ENCODE assay signal across 8 cellular contexts in the genomic region with DNA sequence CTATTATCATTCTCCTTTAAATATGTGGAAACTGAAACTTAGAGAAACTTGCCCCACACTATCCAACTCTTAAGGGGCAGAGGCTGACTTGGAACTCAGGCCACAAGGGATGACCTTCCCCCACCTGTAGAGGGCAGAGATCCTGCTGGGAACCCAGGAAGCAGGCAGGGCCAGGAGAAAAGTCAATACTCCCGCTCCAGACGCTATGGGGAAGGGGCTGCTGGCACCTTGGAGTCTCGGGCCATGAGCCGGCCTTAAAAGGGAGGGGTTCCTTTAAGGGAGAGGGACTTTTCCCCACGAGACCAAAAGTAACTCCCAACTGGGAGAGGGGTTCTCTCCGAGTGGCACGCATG. TPM values are rescaled to one million over a fixed set of nuclear protein-coding genes. Genes with fewer than 3 reads are reported as not detected.
DNase-seq lines count a peak whose midpoint lies in the region; ATAC-seq and TF ChIP-seq lines count a peak whose summit lies in the region.

No MANE protein-coding gene starts in this region.

- no peaks in the 10 kb centered on the region for H3K9me3 Mint-ChIP-seq in activated CD4-positive, alpha-beta T cell treated with anti-CD3 and anti-CD28 coated beads for 36 hours (ENCODE audit: low read depth)
- no peaks in the 10 kb centered on the region for H3K9me3 Mint-ChIP-seq in Caco-2 (ENCODE audit: unreplicated experiment)

- H3K4me1 ChIP-seq in Peyer's patch, result no peaks in the 10 kb centered on the region
- peaks cover 6% of the 10 kb centered on the region for H3K4me1 ChIP-seq in psoas muscle
- H3K4me1 ChIP-seq in Caco-2, result 0 out of 2 replicates have a peak, but pooled peaks cover 6% of the 10 kb centered on the region

- no peak for TF ChIP-seq POLR2A in Peyer's patch (IDR thresholded peaks at IDR 0.05)

- H3K4me1 Mint-ChIP-seq in activated CD4-positive, alpha-beta T cell treated with anti-CD3 and anti-CD28 coated beads for 36 hours, result peaks cover 12% of the 10 kb centered on the region
- H3K4me1 Mint-ChIP-seq in Caco-2 (ENCODE audit: low read depth, unreplicated experiment), result no peaks in the 10 kb centered on the region

- H3K36me3 ChIP-seq in Peyer's patch (no peaks in the 10 kb centered on the region), psoas muscle (ENCODE audit: insufficient read depth in 1 of 2, low read depth in 1 of 2) (no peaks in the 10 kb centered on the region), Caco-2 (ENCODE audit: control insufficient read depth, insufficient read depth, low read length) (no peaks in the 10 kb centered on the region)

- H3K27me3 Mint-ChIP-seq in activated CD4-positive, alpha-beta T cell treated with anti-CD3 and anti-CD28 coated beads for 36 hours, result peaks cover 36% of the 10 kb centered on the region
- peaks cover 4% of the 10 kb centered on the region for H3K27me3 Mint-ChIP-seq in Caco-2 (ENCODE audit: insufficient read depth, unreplicated experiment)

- intact Hi-C loops in activated CD4-positive, alpha-beta T cell treated with anti-CD3 and anti-CD28 coated beads for 36 hours (cut with DNase I, micrococcal nuclease), result no loop called here
- intact Hi-C loops in left ventricle myocardium superior (cut with micrococcal nuclease), result no loop called here
- intact Hi-C loops in psoas muscle (cut with DNase I), result no loop called here
- intact Hi-C loops in Caco-2 (cut with micrococcal nuclease; ENCODE audit: unreplicated experiment), result no loop called here

- 0 to 1% (median 1%) methylated on average over 7 of the region's 7 CpGs for WGBS in psoas muscle, 3 donors

- H3K27ac Mint-ChIP-seq in activated CD4-positive, alpha-beta T cell treated with anti-CD3 and anti-CD28 coated beads for 36 hours, result no peak overlapping the region
- H3K27ac Mint-ChIP-seq in Caco-2 (ENCODE audit: unreplicated experiment), result no peak overlapping the region

- no peaks in the 10 kb centered on the region for H3K36me3 Mint-ChIP-seq in activated CD4-positive, alpha-beta T cell treated with anti-CD3 and anti-CD28 coated beads for 36 hours (ENCODE audit: low read depth)
- no peaks in the 10 kb centered on the region for H3K36me3 Mint-ChIP-seq in Caco-2 (ENCODE audit: insufficient read depth, unreplicated experiment)

- no TSS peak for BruUV-seq in Caco-2 (replicated peaks; lab: Mats Ljungman, UMichigan)

- H3K4me3 ChIP-seq in Peyer's patch (peak overlapping the region; percentile 36 to 78 (median 63)), psoas muscle (peak overlapping the region; percentile 86), Caco-2 (ENCODE audit: low read depth, low read length) (no peak overlapping the region)

- H3K4me3 Mint-ChIP-seq in activated CD4-positive, alpha-beta T cell treated with anti-CD3 and anti-CD28 coated beads for 36 hours, result peak overlapping the region; percentile 43
- no peak overlapping the region for H3K4me3 Mint-ChIP-seq in Caco-2 (ENCODE audit: unreplicated experiment)

- H3K9me3 ChIP-seq in Peyer's patch (no peaks in the 10 kb centered on the region), psoas muscle (no peaks in the 10 kb centered on the region), Caco-2 (no peaks in the 10 kb centered on the region)

- DNase-seq in activated CD4-positive, alpha-beta T cell treated with anti-CD3 and anti-CD28 coated beads for 36 hours, result no peak
- DNase-seq in activated CD4-positive, alpha-beta T cell treated with anti-CD3 and anti-CD28 coated beads, Interleukin-2, amount 50 U/mL, for 48 hours, result no peak
- DNase-seq in Peyer's patch, result peak in 2 of 3 donors; percentile 51 to 57
- no peak for DNase-seq in left ventricle myocardium superior
- no peak for DNase-seq in psoas muscle
- no peak for DNase-seq in cerebellar cortex (ENCODE audit: low spot score)
- DNase-seq in Caco-2, result no peak

- TF ChIP-seq CTCF in Peyer's patch (IDR thresholded peaks at IDR 0.05) (peak in 3 of 6 experiments; percentile 15 to 40 (median 28)), psoas muscle (IDR thresholded peaks at IDR 0.05) (peak; percentile 27), Caco-2 (IDR thresholded peaks at IDR 0.05; ENCODE audit: insufficient read depth in 1 of 2, low read depth in 1 of 2, low read length in 1 of 2, severe bottlenecking in 1 of 2, unreplicated experiment in 1 of 2) (no peak)

- CTCF ChIA-PET in activated CD4-positive, alpha-beta T cell treated with anti-CD3 and anti-CD28 coated beads for 36 hours (lab: Charles Lee), result no interaction called here
- CTCF ChIA-PET in Caco-2 (lab: Charles Lee), result no interaction called here

- peak overlapping the region in 3 of 4 donors; percentile 45 to 73 (median 65) for H3K27ac ChIP-seq in Peyer's patch
- peak overlapping the region; percentile 93 for H3K27ac ChIP-seq in psoas muscle

- H3K27me3 ChIP-seq in Peyer's patch (no peaks in the 10 kb centered on the region), psoas muscle (ENCODE audit: insufficient read depth in 3 of 3, low read length in 2 of 3) (no peaks in the 10 kb centered on the region), Caco-2 (replicated peaks; ENCODE audit: control insufficient read depth, insufficient read depth, low read length) (no peaks in the 10 kb centered on the region)

- POLR2A ChIA-PET in activated CD4-positive, alpha-beta T cell treated with anti-CD3 and anti-CD28 coated beads for 36 hours (lab: Charles Lee), result no interaction called here
- POLR2A ChIA-PET in Caco-2 (lab: Charles Lee), result no interaction called here

- no peak for ATAC-seq in activated CD4-positive, alpha-beta T cell treated with anti-CD3 and anti-CD28 coated beads for 36 hours
- peak; percentile 32 for ATAC-seq in left ventricle myocardium superior
- peak; percentile 38 to 59 (median 45) for ATAC-seq in psoas muscle
- no peak for ATAC-seq in GM21447 (IDR thresholded peaks at IDR 0.05; ENCODE audit: unreplicated experiment)

RNA-seq across cellular contexts. Expression of gene ANO5, which starts 0.6 kb away (rescaled TPM):
- under 1 TPM; 0.02 to 0.05 TPM for total RNA-seq in activated CD4-positive, alpha-beta T cell treated with anti-CD3 and anti-CD28 coated beads for 36 hours
- 10 to 100 TPM in 1 of 4 donors, 1 to 10 TPM in 3; 3.3 to 12.6 (median 6.5) TPM for total RNA-seq in Peyer's patch
- 78.5 TPM for total RNA-seq in left ventricle myocardium superior
- 10 to 100 TPM; 28.8 to 52.1 (median 40.6) TPM for total RNA-seq in psoas muscle
- polyA plus RNA-seq in psoas muscle, result 10 to 100 TPM in 2 of 3 donors, 1 to 10 TPM in 1; 2.6 to 15.9 (median 10.0) TPM
- not detected in 2 replicates for total RNA-seq in Caco-2 (2022)

Comparison
In these comparisons a context has a peak if more than half of its experiments do, and no peak if none do; other contexts are left out.
1. ATAC-seq: peak in left ventricle myocardium superior (single experiment) and psoas muscle (4 of 4); none in activated CD4-positive, alpha-beta T cell treated with anti-CD3 and anti-CD28 coated beads for 36 hours (single experiment) and GM21447 (single experiment).
2. DNase-seq: peak in Peyer's patch (2 of 3); none in activated CD4-positive, alpha-beta T cell treated with anti-CD3 and anti-CD28 coated beads for 36 hours (single experiment), activated CD4-positive, alpha-beta T cell treated with anti-CD3 and anti-CD28 coated beads, Interleukin-2, amount 50 U/mL, for 48 hours (0 of 2), left ventricle myocardium superior (single experiment), psoas muscle (0 of 2), cerebellar cortex (single experiment) and Caco-2 (0 of 2).